Comparison of ENCODE assay signal across 12 cellular contexts in the genomic region with DNA sequence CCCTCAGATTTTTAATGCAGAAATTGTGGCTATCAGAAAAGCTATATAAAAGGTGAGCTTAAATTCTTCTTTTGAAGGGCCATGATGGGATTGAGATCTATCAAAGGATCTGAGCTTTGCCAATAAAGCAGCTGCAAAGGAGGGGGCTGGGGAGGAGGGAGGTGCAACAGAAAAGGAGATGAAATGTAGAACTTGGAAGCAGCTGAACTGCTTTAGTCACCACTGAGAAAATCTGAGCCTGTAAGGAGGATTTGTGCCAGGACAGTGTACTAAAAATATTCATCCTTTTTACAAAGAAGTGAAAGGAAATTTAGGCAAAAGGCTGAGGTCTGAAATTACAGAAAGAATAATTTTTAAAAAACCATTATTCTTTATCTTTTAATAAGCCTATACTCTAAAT. TPM values are rescaled to one million over a fixed set of nuclear protein-coding genes. Genes with fewer than 3 reads are reported as not detected.
A peak's percentile ranks its signal among the peaks of the same experiment; 100 is the strongest.
DNase-seq lines count a peak whose midpoint lies in the region; ATAC-seq and TF ChIP-seq lines count a peak whose summit lies in the region.
"Had no signal": no experiment of that assay in that cellular context is flagged by ENCODE, and none has a peak within 500 bp of the region (broad histone marks: within the 10 kb centered on the region; RNA-seq: fewer than 3 reads in every experiment).

No MANE protein-coding gene starts in this region.

- peak; percentile 61 for ATAC-seq in SK-N-SH treated with all-trans-retinoic acid at 6 μM for 48 hours
- ATAC-seq in gastroesophageal sphincter, result peak; percentile 70
- ATAC-seq: naive thymus-derived CD4-positive, alpha-beta T cell had no signal

- TF ChIP-seq CTCF in gastroesophageal sphincter (IDR thresholded peaks at IDR 0.05), result no peak
- TF ChIP-seq CTCF in sigmoid colon (IDR thresholded peaks at IDR 0.05), result no peak
- no peak for TF ChIP-seq CTCF in RWPE1 (conservative IDR thresholded peaks at IDR 0.05; ENCODE audit: low read depth)

- intact Hi-C loops in sigmoid colon (cut with DNase I), result loop anchor here (10.0 kb wide), 1 partner anchor 156 kb away; the partner anchor contains the start of gene SCAPER

- H3K27me3 ChIP-seq in gastroesophageal sphincter (no peaks in the 10 kb centered on the region), sigmoid colon (no peaks in the 10 kb centered on the region)

- in situ Hi-C loops in G401 (cut with HindIII; ENCODE audit: low sequenced_read_pairs), result no loop called here

- H3K4me3 ChIP-seq in gastroesophageal sphincter, result no peak overlapping the region
- no peak overlapping the region for H3K4me3 ChIP-seq in sigmoid colon

- POLR2A ChIA-PET in RWPE1 (lab: Yijun Ruan, JAX; ENCODE audit: low non-redundant PET), result no interaction called here

- H3K9me3 ChIP-seq in gastroesophageal sphincter, result no peaks in the 10 kb centered on the region
- no peaks in the 10 kb centered on the region for H3K9me3 ChIP-seq in sigmoid colon

- H3K4me1 ChIP-seq in gastroesophageal sphincter (peaks cover 15 to 79% (median 15%) of the 10 kb centered on the region in 3 donors), sigmoid colon (peaks cover 0 to 70% (median 51%) of the 10 kb centered on the region in 4 donors)

- TF ChIP-seq POLR2A in gastroesophageal sphincter (IDR thresholded peaks at IDR 0.05) (no peak), sigmoid colon (IDR thresholded peaks at IDR 0.05) (no peak)

- no peak for TF ChIP-seq EP300 in gastroesophageal sphincter (IDR thresholded peaks at IDR 0.05)
- TF ChIP-seq EP300 in sigmoid colon (IDR thresholded peaks at IDR 0.05), result no peak

- H3K36me3 ChIP-seq in gastroesophageal sphincter (no peaks in the 10 kb centered on the region), sigmoid colon (no peaks in the 10 kb centered on the region)

- DNase-seq in G401 (ENCODE audit: low spot score), result peak; percentile 58
- no peak for DNase-seq in sigmoid colon
- no peak for DNase-seq in RWPE1 (ENCODE audit: low spot score)
- no peak for DNase-seq in NCI-H1436 (lab: John Stamatoyannopoulos, UW)
- no peak for DNase-seq in H4 (ENCODE audit: low spot score)
- no peak for DNase-seq in NCI-H2196 treated with DMSO at 0.1 percent for 48 hours (lab: John Stamatoyannopoulos, UW; ENCODE audit: unreplicated experiment)
- DNase-seq: activated T-cell treated with anti-CD3 and anti-CD28 coated beads, Interleukin-2, amount 50 U/mL, for 4 hours; Calu3; naive thymus-derived CD4-positive, alpha-beta T cell; stimulated activated CD4-positive, alpha-beta T cell treated with anti-CD3 and anti-CD28 coated beads, Interleukin-1b, Interleukin-23, amount 100 ng/mL, for 48 hours had no signal

- CTCF ChIA-PET in RWPE1 (lab: Yijun Ruan, JAX), result no interaction called here

- H3K27ac ChIP-seq in gastroesophageal sphincter, result peak overlapping the region in 2 of 4 donors; percentile 59 to 63
- peak overlapping the region; percentile 30 to 63 (median 46) for H3K27ac ChIP-seq in sigmoid colon
- H3K27ac ChIP-seq in RWPE1, result no peak overlapping the region

TF ChIP-seq in SK-N-SH treated with all-trans-retinoic acid at 6 μM for 48 hours, 23 proteins besides CTCF, POLR2A, EP300 and RAD21:
- TF ChIP-seq, protein P1, sequence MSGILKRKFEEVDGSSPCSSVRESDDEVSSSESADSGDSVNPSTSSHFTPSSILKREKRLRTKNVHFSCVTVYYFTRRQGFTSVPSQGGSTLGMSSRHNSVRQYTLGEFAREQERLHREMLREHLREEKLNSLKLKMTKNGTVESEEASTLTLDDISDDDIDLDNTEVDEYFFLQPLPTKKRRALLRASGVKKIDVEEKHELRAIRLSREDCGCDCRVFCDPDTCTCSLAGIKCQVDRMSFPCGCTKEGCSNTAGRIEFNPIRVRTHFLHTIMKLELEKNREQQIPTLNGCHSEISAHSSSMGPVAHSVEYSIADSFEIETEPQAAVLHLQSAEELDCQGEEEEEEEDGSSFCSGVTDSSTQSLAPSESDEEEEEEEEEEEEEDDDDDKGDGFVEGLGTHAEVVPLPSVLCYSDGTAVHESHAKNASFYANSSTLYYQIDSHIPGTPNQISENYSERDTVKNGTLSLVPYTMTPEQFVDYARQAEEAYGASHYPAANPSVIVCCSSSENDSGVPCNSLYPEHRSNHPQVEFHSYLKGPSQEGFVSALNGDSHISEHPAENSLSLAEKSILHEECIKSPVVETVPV (CRISPR knock-in tag; IDR thresholded peaks at IDR 0.05), result no peak
- no peak for TF ChIP-seq GLIS3 (CRISPR knock-in tag; IDR thresholded peaks at IDR 0.05)
- no peak for TF ChIP-seq ESRRG (CRISPR knock-in tag; IDR thresholded peaks at IDR 0.05)
- TF ChIP-seq TOX (CRISPR knock-in tag; IDR thresholded peaks at IDR 0.05; ENCODE audit: borderline replicate concordance), result no peak
- TF ChIP-seq ISL1 (CRISPR knock-in tag; IDR thresholded peaks at IDR 0.05), result no peak
- TF ChIP-seq OSR1 (CRISPR knock-in tag; IDR thresholded peaks at IDR 0.05), result no peak
- TF ChIP-seq ZNF70 (CRISPR knock-in tag; IDR thresholded peaks at IDR 0.05), result no peak
- no peak for TF ChIP-seq TSHZ2 (CRISPR knock-in tag; IDR thresholded peaks at IDR 0.05)
- no peak for TF ChIP-seq ZNF8 (CRISPR knock-in tag; IDR thresholded peaks at IDR 0.05)
- TF ChIP-seq ZFP30 (CRISPR knock-in tag; IDR thresholded peaks at IDR 0.05), result no peak
- no peak for TF ChIP-seq CSDC2 (CRISPR knock-in tag; IDR thresholded peaks at IDR 0.05)
- TF ChIP-seq SNAI2 (CRISPR knock-in tag; IDR thresholded peaks at IDR 0.05), result no peak
- no peak for TF ChIP-seq ZNF565 (CRISPR knock-in tag; conservative IDR thresholded peaks at IDR 0.05; ENCODE audit: low read depth)
- TF ChIP-seq ZFP3 (CRISPR knock-in tag; IDR thresholded peaks at IDR 0.05), result no peak
- no peak for TF ChIP-seq ARNTL (CRISPR knock-in tag; IDR thresholded peaks at IDR 0.05; ENCODE audit: borderline replicate concordance, low read depth)

RNA-seq across cellular contexts. Expression of gene TSPAN3, which starts 10.3 kb away (rescaled TPM):
- 235 and 245 TPM in 2 replicates for total RNA-seq in G401 (2014; rRNA removed; shearing (Covaris generic))
- total RNA-seq in gastroesophageal sphincter (100 to 1,000 TPM; 163 to 205 (median 171) TPM), sigmoid colon (100 to 1,000 TPM; 129 to 220 (median 157) TPM)
- polyA plus RNA-seq in sigmoid colon, result 100 to 1,000 TPM; 147 to 402 (median 255) TPM
- 423 and 537 TPM in 2 replicates for total RNA-seq in H4 (2014; rRNA removed; shearing (Covaris generic))
